In the genomic region with DNA sequence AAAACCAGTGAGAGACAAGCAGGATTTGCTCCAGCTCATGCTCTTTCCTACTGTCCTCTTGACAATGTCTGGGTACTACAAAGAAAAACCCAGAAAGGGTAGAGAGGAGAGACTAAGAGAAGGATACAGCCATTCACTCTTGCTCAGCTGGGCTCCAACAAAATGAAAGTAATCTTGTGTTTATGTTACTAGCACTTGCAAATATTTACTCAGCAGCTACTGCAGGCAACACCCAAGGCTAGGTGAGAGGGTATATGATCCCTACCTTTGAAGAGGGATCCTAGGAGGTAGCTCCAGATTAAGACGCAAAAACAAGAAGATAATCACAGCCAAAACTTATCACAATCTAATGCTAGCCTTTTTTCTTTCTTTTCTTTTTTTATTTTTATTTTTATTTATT, we compare ENCODE assay signal across 1 cellular context.
TF ChIP-seq lines count a peak whose summit lies in the region.

No MANE protein-coding gene starts in this region.

TF ChIP-seq in HepG2, 621 proteins besides CTCF, POLR2A, EP300 and RAD21 (continued from another document):
- TF ChIP-seq REST (IDR thresholded peaks at IDR 0.05; ENCODE audit: borderline replicate concordance in 1 of 2, low read depth in 1 of 2, low read length in 2 of 2) (no peak), SMARCE1 (IDR thresholded peaks at IDR 0.05; ENCODE audit: borderline replicate concordance) (no peak), ZNF138 (CRISPR knock-in tag; IDR thresholded peaks at IDR 0.05; ENCODE audit: low read depth) (no peak), JUN (CRISPR knock-in tag; IDR thresholded peaks at IDR 0.05) (no peak), PRMT3 (CRISPR knock-in tag; IDR thresholded peaks at IDR 0.05; ENCODE audit: borderline replicate concordance, low read depth) (no peak), FOXP1 (IDR thresholded peaks at IDR 0.05) (no peak), FOXP1 (CRISPR knock-in tag; IDR thresholded peaks at IDR 0.05) (peak; percentile 66), CBX2 (IDR thresholded peaks at IDR 0.05; ENCODE audit: low read depth, low read length) (no peak), CBX2 (CRISPR knock-in tag; IDR thresholded peaks at IDR 0.05; ENCODE audit: low read depth) (no peak), FOXA3 (CRISPR knock-in tag; IDR thresholded peaks at IDR 0.05) (peak; percentile 15; the same call in 1 of the 2 replicates), ZNF724P (CRISPR knock-in tag; IDR thresholded peaks at IDR 0.05; ENCODE audit: borderline replicate concordance) (no peak)
